In the genomic region with DNA sequence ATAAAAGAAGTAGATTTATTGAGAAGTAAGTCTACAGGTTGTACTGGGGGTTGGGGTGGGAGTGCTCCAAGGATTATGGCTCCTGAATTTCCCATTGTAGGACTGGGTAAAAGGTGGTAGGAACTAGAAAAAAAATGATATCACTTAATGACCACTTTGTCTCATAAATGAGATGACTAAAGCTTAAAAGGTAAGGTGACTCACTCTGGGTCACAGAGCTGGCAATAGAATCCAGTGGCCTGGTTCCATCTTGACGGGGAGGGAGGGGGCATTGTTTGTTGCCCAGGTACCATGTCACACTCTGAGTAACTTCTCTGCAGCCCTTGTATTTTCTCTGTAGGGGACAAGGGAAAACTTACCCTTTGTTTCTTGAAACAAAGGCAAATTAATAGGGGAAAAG, we compare ENCODE assay signal across 11 cellular contexts.
DNase-seq lines count a peak whose midpoint lies in the region; ATAC-seq, FAIRE-seq and TF ChIP-seq lines count a peak whose summit lies in the region.
"Had no signal": no experiment of that assay in that cellular context is flagged by ENCODE, and none has a peak within 500 bp of the region (broad histone marks: within the 10 kb centered on the region; RNA-seq: fewer than 3 reads in every experiment).

No MANE protein-coding gene starts in this region.

- H3K4me3 ChIP-seq in A549 (no peak overlapping the region), fibroblast of mammary gland (ENCODE audit: control insufficient read depth, low read depth, low read length) (no peak overlapping the region), upper lobe of left lung (no peak overlapping the region)
- H3K4me3 ChIP-seq: SJSA1, uterus had no signal

- H3K4me2 ChIP-seq in A549 = no peak overlapping the region

- POLR2A ChIA-PET in A549 (lab: Yijun Ruan, JAX) (no interaction called here), RWPE1 (lab: Yijun Ruan, JAX; ENCODE audit: low non-redundant PET) (no interaction called here)

- no peak for TF ChIP-seq RAD21 in A549 (conservative IDR thresholded peaks at IDR 0.05 in 1 of 2, IDR thresholded peaks at IDR 0.05 in 1 of 2)

- peaks cover 12% of the 10 kb centered on the region for H3K4me1 ChIP-seq in A549
- peaks cover 0 to 3% (median 0%) of the 10 kb centered on the region in 4 donors for H3K4me1 ChIP-seq in upper lobe of left lung
- H3K4me1 ChIP-seq: SJSA1, uterus had no signal

- H3K27me3 ChIP-seq in upper lobe of left lung = no peaks in the 10 kb centered on the region
- H3K27me3 ChIP-seq: SJSA1, uterus had no signal

- H3K36me3 ChIP-seq in upper lobe of left lung = no peaks in the 10 kb centered on the region
- H3K36me3 ChIP-seq: SJSA1, uterus had no signal

- CTCF ChIA-PET in A549 (lab: Yijun Ruan, JAX) (interaction anchor here (0.5 to 0.6 kb wide), 2 partner anchors 107 to 555 kb away, joined by 3 read pairs; no protein-coding TSS in a partner anchor), RWPE1 (lab: Yijun Ruan, JAX) (interaction anchor here (0.6 to 0.7 kb wide), 2 partner anchors 26 to 113 kb away, joined by 3 read pairs; no protein-coding TSS in a partner anchor)

- 7% methylated on average over 1 of the region's 1 CpG for WGBS in A549 (ENCODE audit: missing lambda C conversion rate)
- 77 to 88% methylated on average over 1 of the region's 1 CpG for WGBS in upper lobe of left lung, 2 donors

- TF ChIP-seq CTCF in A549 (IDR thresholded peaks at IDR 0.05) = no peak
- TF ChIP-seq CTCF in RWPE1 (conservative IDR thresholded peaks at IDR 0.05; ENCODE audit: low read depth) = no peak
- TF ChIP-seq CTCF in fibroblast of mammary gland (conservative IDR thresholded peaks at IDR 0.05; ENCODE audit: control insufficient read depth, insufficient read depth, low read depth, low read length) = no peak
- no peak for TF ChIP-seq CTCF in upper lobe of left lung (IDR thresholded peaks at IDR 0.05)

- H3K9me3 ChIP-seq in A549 (peaks cover 7% of the 10 kb centered on the region), upper lobe of left lung (peaks cover 0 to 5% (median 0%) of the 10 kb centered on the region in 4 donors)
- H3K9me3 ChIP-seq: SJSA1, uterus had no signal

- FAIRE-seq in A549 (lab: Jason Lieb, UNC) = no peak

- no peak for TF ChIP-seq POLR2A in A549 (IDR thresholded peaks at IDR 0.05; ENCODE audit: low read length)
- TF ChIP-seq POLR2A in upper lobe of left lung (IDR thresholded peaks at IDR 0.05) = no peak

- ATAC-seq in A549 (peak in 1 of 2 experiments; percentile 52; a peak in 1 of 6 replicates), upper lobe of left lung (ENCODE audit: low FRiP score in 2 of 2) (no peak), GM21619 (IDR thresholded peaks at IDR 0.05; ENCODE audit: unreplicated experiment) (no peak)
- ATAC-seq: sciatic nerve had no signal

- TF ChIP-seq EP300 in A549 (IDR thresholded peaks at IDR 0.05) (no peak), upper lobe of left lung (IDR thresholded peaks at IDR 0.05) (no peak)

- H3K27ac ChIP-seq in A549 (no peak overlapping the region), RWPE1 (no peak overlapping the region), upper lobe of left lung (no peak overlapping the region)
- H3K27ac ChIP-seq: SJSA1, uterus had no signal

- DNase-seq in A549 (ENCODE audit: low read depth in 1 of 2, low spot score in 1 of 2) (peak in 1 of 2 experiments; percentile 44), DMS53 (lab: John Stamatoyannopoulos, UW) (peak; percentile 87), RWPE1 (ENCODE audit: low spot score) (peak; percentile 45), fibroblast of mammary gland (ENCODE audit: low read depth) (peak; percentile 79), NCI-H2029 treated with DMSO at 0.1 percent for 48 hours (lab: John Stamatoyannopoulos, UW) (no peak), SIG-M5 treated with dmso at 0.1 percent for 504 hours (lab: John Stamatoyannopoulos, UW; ENCODE audit: unreplicated experiment) (no peak), upper lobe of left lung (no peak)
- DNase-seq: uterus had no signal

TF ChIP-seq in A549, 52 proteins besides CTCF, POLR2A, EP300 and RAD21:
- no peak for TF ChIP-seq FOSL2 (IDR thresholded peaks at IDR 0.05)
- TF ChIP-seq FOSL2 (CRISPR knock-in tag; IDR thresholded peaks at IDR 0.05) = peak; percentile 54; the same call in 1 of the 2 replicates
- TF ChIP-seq NPAS2 (CRISPR knock-in tag; IDR thresholded peaks at IDR 0.05; ENCODE audit: borderline replicate concordance) = no peak
- peak; percentile 46; the same call in 1 of the 2 replicates for TF ChIP-seq JUNB (IDR thresholded peaks at IDR 0.05)

Comparison
In these comparisons a context has a peak if more than half of its experiments do, and no peak if none do; other contexts are left out.
1. DNase-seq: peak in DMS53 (single experiment), RWPE1 (single experiment) and fibroblast of mammary gland (single experiment); none in NCI-H2029 treated with DMSO at 0.1 percent for 48 hours (single experiment), SIG-M5 treated with dmso at 0.1 percent for 504 hours (single experiment) and upper lobe of left lung (0 of 2).